34 cellular contexts compared by ENCODE assay signal in the genomic region with DNA sequence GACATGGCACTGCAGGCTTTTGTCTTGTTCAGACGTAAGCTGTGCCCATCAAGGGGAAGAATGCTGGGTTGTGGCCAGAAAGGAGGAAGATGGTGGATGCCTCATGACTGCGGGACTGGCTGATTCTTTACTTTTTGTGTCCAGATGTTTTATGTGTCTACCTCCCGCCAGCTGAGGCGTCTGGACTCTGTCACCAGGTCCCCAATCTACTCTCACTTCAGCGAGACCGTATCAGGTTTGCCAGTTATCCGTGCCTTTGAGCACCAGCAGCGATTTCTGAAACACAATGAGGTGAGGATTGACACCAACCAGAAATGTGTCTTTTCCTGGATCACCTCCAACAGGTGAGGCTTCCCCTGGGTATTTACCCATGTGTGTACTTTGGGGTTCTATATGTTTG.
"Had no signal": no experiment of that assay in that cellular context is flagged by ENCODE, and none has a peak within 500 bp of the region (broad histone marks: within the 10 kb centered on the region; RNA-seq: fewer than 3 reads in every experiment).

No MANE protein-coding gene starts in this region.

- H3K4me1 ChIP-seq: ascending aorta, esophagus squamous epithelium, gastroesophageal sphincter had no signal

- H3K9me3 Mint-ChIP-seq: activated B cell treated with CpG ODN at 0.5 μM for 24 hours; activated CD8-positive, alpha-beta T cell treated with anti-CD3 and anti-CD28 coated beads for 36 hours; activated naive CD4-positive, alpha-beta T cell treated with anti-CD3 and anti-CD28 coated beads, Interleukin-2, amount 10 ng/mL, durations not matched to agents 7 days and 5 days; activated naive CD4-positive, alpha-beta T cell treated with anti-CD3 and anti-CD28 coated beads, Interleukin-2, amount 50 U/mL, for 72 hours; activated naive CD8-positive, alpha-beta T cell treated with anti-CD3 and anti-CD28 coated beads, Interleukin-2, amount 10 ng/mL, durations not matched to agents 7 days and 5 days; activated T-cell treated with anti-CD3 and anti-CD28 coated beads, Interleukin-2, amount 50 U/mL, for 24 hours; activated T-cell treated with anti-CD3 and anti-CD28 coated beads, Interleukin-2, amount 50 U/mL, for 72 hours; effector memory CD8-positive, alpha-beta T cell; T-helper 2 cell treated with Interferon-gamma antibody and Interleukin-4, amounts not matched to agents 5 μg/mL and 100 μg/mL, for 36 hours had no signal

- H3K9me3 ChIP-seq: ascending aorta, esophagus squamous epithelium, gastroesophageal sphincter had no signal

- ATAC-seq: activated CD4-positive, CD25-positive, alpha-beta regulatory T cell treated with anti-CD3 and anti-CD28 coated beads, Interleukin-2, amount 50 U/mL, for 24 hours; activated CD8-positive, alpha-beta T cell treated with anti-CD3 and anti-CD28 coated beads for 36 hours; activated naive CD4-positive, alpha-beta T cell treated with anti-CD3 and anti-CD28 coated beads, Interleukin-2, amount 50 U/mL, for 72 hours; activated T-cell treated with anti-CD3 and anti-CD28 coated beads, Interleukin-2, amount 50 U/mL, for 72 hours; effector memory CD8-positive, alpha-beta T cell; gastroesophageal sphincter; T-helper 17 cell had no signal

- H3K27ac Mint-ChIP-seq: activated B cell treated with CpG ODN at 0.5 μM for 24 hours; activated CD8-positive, alpha-beta T cell treated with anti-CD3 and anti-CD28 coated beads for 36 hours; activated naive CD4-positive, alpha-beta T cell treated with anti-CD3 and anti-CD28 coated beads, Interleukin-2, amount 10 ng/mL, durations not matched to agents 7 days and 5 days; activated naive CD8-positive, alpha-beta T cell treated with anti-CD3 and anti-CD28 coated beads, Interleukin-2, amount 10 ng/mL, durations not matched to agents 7 days and 5 days; activated T-cell treated with anti-CD3 and anti-CD28 coated beads, Interleukin-2, amount 50 U/mL, for 24 hours; activated T-cell treated with anti-CD3 and anti-CD28 coated beads, Interleukin-2, amount 50 U/mL, for 72 hours; effector memory CD8-positive, alpha-beta T cell; T-helper 17 cell; T-helper 2 cell treated with Interferon-gamma antibody and Interleukin-4, amounts not matched to agents 5 μg/mL and 100 μg/mL, for 36 hours had no signal

- H3K4me3 ChIP-seq: ascending aorta, esophagus squamous epithelium, gastroesophageal sphincter had no signal

- H3K4me1 Mint-ChIP-seq: activated B cell treated with CpG ODN at 0.5 μM for 24 hours; activated naive CD4-positive, alpha-beta T cell treated with anti-CD3 and anti-CD28 coated beads, Interleukin-2, amount 10 ng/mL, durations not matched to agents 7 days and 5 days had no signal

- H3K36me3 ChIP-seq: ascending aorta, brain microvascular endothelial cell, esophagus squamous epithelium, gastroesophageal sphincter, WERI-Rb-1 had no signal

- H3K27ac ChIP-seq: ascending aorta, brain microvascular endothelial cell, epithelial cell of prostate, esophagus squamous epithelium, gastroesophageal sphincter, WERI-Rb-1 had no signal

- FAIRE-seq: bronchial epithelial cell, colon had no signal

- H3K4me3 Mint-ChIP-seq: activated B cell treated with CpG ODN at 0.5 μM for 24 hours; activated CD8-positive, alpha-beta T cell treated with anti-CD3 and anti-CD28 coated beads for 36 hours; activated naive CD4-positive, alpha-beta T cell treated with anti-CD3 and anti-CD28 coated beads, Interleukin-2, amount 10 ng/mL, durations not matched to agents 7 days and 5 days; activated naive CD8-positive, alpha-beta T cell treated with anti-CD3 and anti-CD28 coated beads, Interleukin-2, amount 10 ng/mL, durations not matched to agents 7 days and 5 days; activated T-cell treated with anti-CD3 and anti-CD28 coated beads, Interleukin-2, amount 50 U/mL, for 24 hours; activated T-cell treated with anti-CD3 and anti-CD28 coated beads, Interleukin-2, amount 50 U/mL, for 72 hours; effector memory CD8-positive, alpha-beta T cell; T-helper 17 cell; T-helper 2 cell treated with Interferon-gamma antibody and Interleukin-4, amounts not matched to agents 5 μg/mL and 100 μg/mL, for 36 hours had no signal

- DNase-seq: activated B cell treated with CpG ODN at 0.5 μM for 24 hours; activated CD4-positive, alpha-beta T cell treated with anti-CD3 and anti-CD28 coated beads for 48 hours; activated CD4-positive, alpha-beta T cell treated with anti-CD3 and anti-CD28 coated beads, Interleukin-2, amount 50 U/mL, for 1 hour; activated CD4-positive, alpha-beta T cell treated with anti-CD3 and anti-CD28 coated beads, Interleukin-2, amount 50 U/mL, for 48 hours; activated CD8-positive, alpha-beta memory T cell treated with anti-CD3 and anti-CD28 coated beads for 24 hours; activated CD8-positive, alpha-beta memory T cell treated with anti-CD3 and anti-CD28 coated beads, Interleukin-2, amount 50 U/mL, for 4 hours; activated CD8-positive, alpha-beta T cell treated with anti-CD3 and anti-CD28 coated beads for 36 hours; activated gamma-delta T cell; activated naive CD4-positive, alpha-beta T cell; activated naive CD4-positive, alpha-beta T cell treated with anti-CD3 and anti-CD28 coated beads, Interleukin-2, amount 10 ng/mL, durations not matched to agents 7 days and 5 days; activated naive CD8-positive, alpha-beta T cell treated with anti-CD3 and anti-CD28 coated beads, Interleukin-2, amount 10 ng/mL, durations not matched to agents 7 days and 5 days; activated T-cell treated with anti-CD3 and anti-CD28 coated beads for 4 hours; activated T-cell treated with anti-CD3 and anti-CD28 coated beads, Interleukin-2, amount 50 U/mL, for 24 hours; activated T-cell treated with anti-CD3 and anti-CD28 coated beads, Interleukin-2, amount 50 U/mL, for 72 hours; brain microvascular endothelial cell; caudate nucleus; cortex of kidney; dermis blood vessel endothelial cell; effector CD4-positive, alpha-beta T cell; effector memory CD8-positive, alpha-beta T cell; esophagus squamous epithelium; foreskin melanocyte; T-helper 1 cell; T-helper 17 cell; T1000; WERI-Rb-1 had no signal

- H3K36me3 Mint-ChIP-seq: activated naive CD4-positive, alpha-beta T cell treated with anti-CD3 and anti-CD28 coated beads, Interleukin-2, amount 10 ng/mL, durations not matched to agents 7 days and 5 days; activated naive CD4-positive, alpha-beta T cell treated with anti-CD3 and anti-CD28 coated beads, Interleukin-2, amount 50 U/mL, for 72 hours; activated naive CD8-positive, alpha-beta T cell treated with anti-CD3 and anti-CD28 coated beads, Interleukin-2, amount 10 ng/mL, durations not matched to agents 7 days and 5 days had no signal

- H3K27me3 ChIP-seq: ascending aorta, brain microvascular endothelial cell, esophagus squamous epithelium, gastroesophageal sphincter had no signal

- H3K27me3 Mint-ChIP-seq: activated B cell treated with CpG ODN at 0.5 μM for 24 hours; activated CD8-positive, alpha-beta T cell treated with anti-CD3 and anti-CD28 coated beads for 36 hours; activated naive CD4-positive, alpha-beta T cell treated with anti-CD3 and anti-CD28 coated beads, Interleukin-2, amount 10 ng/mL, durations not matched to agents 7 days and 5 days; activated naive CD8-positive, alpha-beta T cell treated with anti-CD3 and anti-CD28 coated beads, Interleukin-2, amount 10 ng/mL, durations not matched to agents 7 days and 5 days; activated T-cell treated with anti-CD3 and anti-CD28 coated beads, Interleukin-2, amount 50 U/mL, for 24 hours; effector memory CD8-positive, alpha-beta T cell; T-helper 17 cell had no signal
